11 cellular contexts compared by ENCODE assay signal in the genomic region with DNA sequence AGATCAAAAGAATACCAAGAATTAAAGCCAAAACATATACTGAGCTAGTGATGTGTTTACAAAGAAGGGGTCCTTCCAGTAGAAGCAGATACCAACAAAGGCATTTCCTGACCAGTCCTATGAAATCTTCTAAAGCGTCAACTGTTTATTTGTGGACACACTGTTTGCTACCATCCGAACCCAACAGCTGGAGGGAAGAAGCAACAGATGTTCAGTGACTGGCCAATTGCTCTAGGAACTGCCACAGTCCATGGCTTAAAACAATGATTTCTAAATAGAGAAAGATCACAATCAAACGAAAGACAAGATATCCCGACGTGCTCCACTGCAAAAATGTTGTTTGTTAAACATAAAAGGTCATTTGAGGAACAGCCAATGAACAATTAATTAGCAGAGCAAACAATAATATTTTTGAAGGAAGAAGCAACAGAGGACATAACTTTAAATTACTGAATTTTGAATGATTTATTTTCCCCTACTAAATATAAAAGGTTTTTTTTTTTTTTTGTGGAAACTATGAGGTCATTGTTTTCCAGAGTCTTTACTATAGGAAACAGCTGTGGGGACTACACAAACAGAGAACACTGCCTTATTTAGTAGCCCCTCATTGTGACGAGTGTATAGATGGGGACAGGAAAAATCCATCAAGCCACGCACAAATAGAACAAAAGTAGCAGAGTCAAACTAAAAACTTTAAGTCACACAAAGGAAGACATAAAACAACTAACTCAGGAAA. TPM values are rescaled to one million over a fixed set of nuclear protein-coding genes. Genes with fewer than 3 reads are reported as not detected.
DNase-seq lines count a peak whose midpoint lies in the region; ATAC-seq and TF ChIP-seq lines count a peak whose summit lies in the region.
"Had no signal": no experiment of that assay in that cellular context is flagged by ENCODE, and none has a peak within 500 bp of the region (broad histone marks: within the 10 kb centered on the region; RNA-seq: fewer than 3 reads in every experiment).

No MANE protein-coding gene starts in this region.

- peak; percentile 35 to 52 for ATAC-seq in left cardiac atrium
- peak in 2 of 4 donors; percentile 38 to 43 for ATAC-seq in psoas muscle
- ATAC-seq in GM18502 (IDR thresholded peaks at IDR 0.05; ENCODE audit: poor library complexity, unreplicated experiment): no peak
- no peak for ATAC-seq in GM21825 (IDR thresholded peaks at IDR 0.05; ENCODE audit: unreplicated experiment)

- WGBS in psoas muscle, 3 donors: 21 to 27% (median 23%) methylated on average over 7 of the region's 7 CpGs

- H3K27me3 ChIP-seq in psoas muscle (ENCODE audit: insufficient read depth in 3 of 3, low read length in 2 of 3): no peaks in the 10 kb centered on the region

- peak overlapping the region; percentile 43 for H3K4me3 ChIP-seq in psoas muscle

- peaks cover 28% of the 10 kb centered on the region for H3K4me1 ChIP-seq in psoas muscle

- H3K27ac ChIP-seq in angular gyrus (ENCODE audit: low read depth, low read length): peak overlapping the region; percentile 93
- H3K27ac ChIP-seq in psoas muscle: peak overlapping the region; percentile 71

- H3K9me3 ChIP-seq in psoas muscle: peaks cover 3% of the 10 kb centered on the region

- H3K36me3 ChIP-seq in psoas muscle (ENCODE audit: insufficient read depth in 1 of 2, low read depth in 1 of 2): no peaks in the 10 kb centered on the region

- intact Hi-C loops in left cardiac atrium (cut with DNase I) (no loop called here), psoas muscle (cut with DNase I) (no loop called here)

- DNase-seq in Ammon's horn (ENCODE audit: low spot score) (peak; percentile 78), left cardiac atrium (no peak), psoas muscle (no peak), SKM-1 (lab: John Stamatoyannopoulos, UW; ENCODE audit: unreplicated experiment) (no peak), mucosa of gallbladder (ENCODE audit: low spot score) (no peak)
- DNase-seq: mammary epithelial cell, NCI-H1436 treated with DMSO at 0.1 percent for 48 hours had no signal

- no peak for TF ChIP-seq CTCF in psoas muscle (IDR thresholded peaks at IDR 0.05)

RNA-seq across cellular contexts. Expression of a gene that starts 17.2 kb away (rescaled TPM):
- total RNA-seq in left cardiac atrium (10 to 100 TPM; 24.0 to 31.1 TPM), psoas muscle (10 to 100 TPM in 3 of 4 donors, 1 to 10 TPM in 1; 9.5 to 19.6 (median 16.2) TPM), mucosa of gallbladder (6.6 TPM)
- 10 to 100 TPM in 2 of 3 donors, 1 to 10 TPM in 1; 7.7 to 21.5 (median 16.4) TPM for polyA plus RNA-seq in psoas muscle

RNA-seq across cellular contexts. Expression of a gene that starts 50.5 kb away (rescaled TPM):
- under 1 TPM in 1 of 2 donors, not detected in 1; 0.13 TPM for total RNA-seq in left cardiac atrium
- total RNA-seq in psoas muscle: not detected
- under 1 TPM in 2 of 3 donors, not detected in 1; 0.01 to 0.08 TPM for polyA plus RNA-seq in psoas muscle
- 0.09 TPM for total RNA-seq in mucosa of gallbladder
- total RNA-seq: T-helper 1 cell treated with Interleukin-12 subunit alpha and Interleukin-12 subunit beta and Interleukin-4 antibody, amounts not matched to agents 30 ng/mL and 1 ng/mL, for 36 hours had no signal

Comparison
In these comparisons a context has a peak if more than half of its experiments do, and no peak if none do; other contexts are left out.
1. ATAC-seq: peak in left cardiac atrium (2 of 2); none in GM18502 (single experiment) and GM21825 (single experiment).